In the genomic region with DNA sequence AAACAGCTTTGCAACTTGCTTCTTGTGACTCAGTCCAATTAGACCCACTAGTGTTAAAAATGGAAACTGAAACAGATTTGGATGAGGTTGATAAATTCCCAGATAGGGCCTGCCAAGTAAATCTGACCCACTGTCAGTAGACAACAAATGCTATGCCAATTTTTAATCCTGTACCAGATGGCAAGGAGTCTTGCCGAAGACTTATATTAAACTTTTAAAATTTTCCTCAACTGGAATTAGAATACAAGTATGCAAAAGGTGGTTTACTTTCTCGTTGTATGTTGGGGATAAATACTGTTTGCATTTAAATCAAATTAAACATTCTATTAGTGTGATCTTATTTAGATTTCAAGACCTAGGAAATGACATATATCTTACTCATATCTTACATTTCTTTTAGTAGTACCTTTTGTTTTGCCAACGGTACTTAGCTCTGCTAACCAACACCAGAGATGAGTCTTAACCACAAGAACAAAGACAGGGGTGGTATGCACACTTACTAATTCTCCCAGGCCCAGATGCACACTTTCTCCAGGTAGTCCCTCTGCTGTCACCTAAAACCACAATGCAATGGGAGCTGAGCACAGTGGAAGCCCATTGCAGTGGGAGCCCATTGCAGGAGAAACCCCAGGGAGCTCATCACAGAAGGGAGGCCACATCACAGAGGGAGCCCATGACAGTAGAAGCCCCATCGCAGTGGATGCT, we compare ENCODE assay signal across 11 cellular contexts.
A peak's percentile ranks its signal among the peaks of the same experiment; 100 is the strongest.
DNase-seq lines count a peak whose midpoint lies in the region; ATAC-seq and TF ChIP-seq lines count a peak whose summit lies in the region.
"Had no signal": no experiment of that assay in that cellular context is flagged by ENCODE, and none has a peak within 500 bp of the region (broad histone marks: within the 10 kb centered on the region; RNA-seq: fewer than 3 reads in every experiment).

No MANE protein-coding gene starts in this region.

- peak overlapping the region; percentile 69 for H3K4me2 ChIP-seq in skeletal muscle satellite cell (ENCODE audit: low read length)

- no peaks in the 10 kb centered on the region for H3K9me3 ChIP-seq in skeletal muscle satellite cell (replicated peaks; ENCODE audit: low read length)

- H3K9ac ChIP-seq in skeletal muscle satellite cell (ENCODE audit: low read depth, low read length), result peak overlapping the region; percentile 69

- H3K4me1 ChIP-seq in skeletal muscle satellite cell (ENCODE audit: control insufficient read depth, insufficient read depth, low read length), result peaks cover 97% of the 10 kb centered on the region

- ATAC-seq in HG03342 (IDR thresholded peaks at IDR 0.05; ENCODE audit: unreplicated experiment) (peak; percentile 63), HG03460 (IDR thresholded peaks at IDR 0.05; ENCODE audit: unreplicated experiment) (no peak)

- DNase-seq in NCI-H524 (lab: John Stamatoyannopoulos, UW), result peak; percentile 6
- DNase-seq in NCI-H524 treated with DMSO at 0.1 percent for 48 hours (lab: John Stamatoyannopoulos, UW), result no peak
- peak; percentile 56 for DNase-seq in brain microvascular endothelial cell
- DNase-seq in posterior vena cava (ENCODE audit: low spot score), result no peak
- DNase-seq in putamen (ENCODE audit: low spot score), result no peak
- DNase-seq: H9, naive B cell had no signal

- intact Hi-C loops in posterior vena cava (cut with DNase I), result no loop called here

- H3K27me3 ChIP-seq in brain microvascular endothelial cell (replicated peaks), result no peaks in the 10 kb centered on the region
- H3K27me3 ChIP-seq in skeletal muscle satellite cell (ENCODE audit: control insufficient read depth, insufficient read depth, low read length), result no peaks in the 10 kb centered on the region

- H3K4me3 ChIP-seq in brain microvascular endothelial cell (ENCODE audit: low read depth, low read length), result no peak overlapping the region
- peak overlapping the region; percentile 47 for H3K4me3 ChIP-seq in skeletal muscle satellite cell (ENCODE audit: low read length)

- peak overlapping the region; percentile 91 for H3K27ac ChIP-seq in brain microvascular endothelial cell
- H3K27ac ChIP-seq: 22Rv1 had no signal

- H3K36me3 ChIP-seq in brain microvascular endothelial cell (replicated peaks) (no peaks in the 10 kb centered on the region), skeletal muscle satellite cell (ENCODE audit: insufficient read depth, low read length) (peaks cover 5% of the 10 kb centered on the region)

- TF ChIP-seq CTCF in brain microvascular endothelial cell (IDR thresholded peaks at IDR 0.05; ENCODE audit: low read depth, low read length, missing control alignments), result no peak

- in situ Hi-C loops in brain microvascular endothelial cell (cut with HindIII; ENCODE audit: low pct_ligation_motif_present, low sequenced_read_pairs), result no loop called here

Comparison
In these comparisons a context has a peak if more than half of its experiments do, and no peak if none do; other contexts are left out.
1. DNase-seq: peak in NCI-H524 (2 of 2) and brain microvascular endothelial cell (single experiment); none in NCI-H524 treated with DMSO at 0.1 percent for 48 hours (single experiment), posterior vena cava (single experiment) and putamen (single experiment).